In genomic region chr14:24284501-24285035, GRCh38 we compare ENCODE assay signal across 22 cellular contexts. TPM values are rescaled to one million over a fixed set of nuclear protein-coding genes. Genes with fewer than 3 reads are reported as not detected.
"Had no signal": no experiment of that assay in that cellular context is flagged by ENCODE, and none has a peak within 500 bp of the region (broad histone marks: within the 10 kb centered on the region; RNA-seq: fewer than 3 reads in every experiment).

No MANE protein-coding gene starts in this region.

- H3K9me3 ChIP-seq: ascending aorta, colonic mucosa, lower lobe of right lung, transverse colon, uterus had no signal

- H3K36me3 Mint-ChIP-seq: activated naive CD4-positive, alpha-beta T cell treated with anti-CD3 and anti-CD28 coated beads, Interleukin-2, amount 50 U/mL, for 24 hours; WTC11 had no signal

- H3K27me3 ChIP-seq: ascending aorta, brain microvascular endothelial cell, colonic mucosa, foreskin keratinocyte, transverse colon, uterus had no signal

- H3K4me3 ChIP-seq: ascending aorta, colonic mucosa, lower lobe of right lung, transverse colon, uterus had no signal

- H3K4me1 Mint-ChIP-seq: endodermal cell, neural crest cell, WTC11 had no signal

- H3K36me3 ChIP-seq: brain microvascular endothelial cell, colonic mucosa, uterus had no signal

- DNase-seq: activated gamma-delta T cell treated with Interleukin-2 at 50 U/mL for 16 hours; activated T-cell treated with anti-CD3 and anti-CD28 coated beads, Interleukin-2, amount 50 U/mL, for 1 hour; brain microvascular endothelial cell; central memory CD4-positive, alpha-beta T cell; colonic mucosa; endodermal cell; foreskin keratinocyte; kidney; lower lobe of right lung; mesendoderm; naive thymus-derived CD4-positive, alpha-beta T cell; small intestine; stimulated activated CD4-positive, alpha-beta T cell treated with anti-CD3 and anti-CD28 coated beads, Interleukin-15, amount 100 ng/mL, for 24 hours; stimulated activated naive B cell treated with anti-CD40 and anti-IgM and Interleukin-4, amounts not matched to agents 10 μg/mL and 1 μg/mL and 100 μg/mL, for 72 hours; T-helper 9 cell; transverse colon; uterus had no signal

- H3K27me3 Mint-ChIP-seq: activated naive CD4-positive, alpha-beta T cell treated with anti-CD3 and anti-CD28 coated beads, Interleukin-2, amount 50 U/mL, for 24 hours; stimulated activated naive B cell treated with anti-CD40 and anti-IgM and Interleukin-4, amounts not matched to agents 10 μg/mL and 1 μg/mL and 100 μg/mL, for 72 hours had no signal

- H3K9me3 Mint-ChIP-seq: activated naive CD4-positive, alpha-beta T cell treated with anti-CD3 and anti-CD28 coated beads, Interleukin-2, amount 50 U/mL, for 24 hours; endodermal cell; naive thymus-derived CD4-positive, alpha-beta T cell; neural crest cell; stimulated activated naive B cell treated with anti-CD40 and anti-IgM and Interleukin-4, amounts not matched to agents 10 μg/mL and 1 μg/mL and 100 μg/mL, for 72 hours; WTC11 had no signal

- H3K4me1 ChIP-seq: ascending aorta, colonic mucosa, transverse colon, uterus had no signal

- ATAC-seq: lower lobe of right lung; naive thymus-derived CD4-positive, alpha-beta T cell; sciatic nerve; stimulated activated naive B cell treated with anti-CD40 and anti-IgM and Interleukin-4, amounts not matched to agents 10 μg/mL and 1 μg/mL and 100 μg/mL, for 72 hours; WTC11 had no signal

- H3K27ac Mint-ChIP-seq: activated naive CD4-positive, alpha-beta T cell treated with anti-CD3 and anti-CD28 coated beads, Interleukin-2, amount 50 U/mL, for 24 hours; endodermal cell; stimulated activated naive B cell treated with anti-CD40 and anti-IgM and Interleukin-4, amounts not matched to agents 10 μg/mL and 1 μg/mL and 100 μg/mL, for 72 hours; WTC11 had no signal

- H3K27ac ChIP-seq: ascending aorta, brain microvascular endothelial cell, colonic mucosa, foreskin keratinocyte, lower lobe of right lung, transverse colon, uterus had no signal

- H3K4me3 Mint-ChIP-seq: activated naive CD4-positive, alpha-beta T cell treated with anti-CD3 and anti-CD28 coated beads, Interleukin-2, amount 50 U/mL, for 24 hours; endodermal cell; naive thymus-derived CD4-positive, alpha-beta T cell; neural crest cell; stimulated activated naive B cell treated with anti-CD40 and anti-IgM and Interleukin-4, amounts not matched to agents 10 μg/mL and 1 μg/mL and 100 μg/mL, for 72 hours; WTC11 had no signal

RNA-seq across cellular contexts. Expression of gene TGM1, which starts 21.6 kb away (rescaled TPM):
- polyA plus RNA-seq: naive thymus-derived CD4-positive, alpha-beta T cell had no signal

RNA-seq across cellular contexts. Expression of gene CIDEB, which starts 23.2 kb away (rescaled TPM):
- total RNA-seq: neural crest cell had no signal
